25 cellular contexts compared by ENCODE assay signal in genomic region chr3:55369491-55369890, GRCh38.
"Had no signal": no experiment of that assay in that cellular context is flagged by ENCODE, and none has a peak within 500 bp of the region (broad histone marks: within the 10 kb centered on the region; RNA-seq: fewer than 3 reads in every experiment).

No MANE protein-coding gene starts in this region.

- H3K4me1 ChIP-seq: gastrocnemius medialis, testis had no signal

- H3K36me3 Mint-ChIP-seq: activated naive CD8-positive, alpha-beta T cell; mesothelial cell of epicardium; naive thymus-derived CD4-positive, alpha-beta T cell; WTC11 had no signal

- ATAC-seq: activated T-cell treated with anti-CD3 and anti-CD28 coated beads, Interleukin-2, amount 50 U/mL, for 72 hours; gastrocnemius medialis; left cardiac atrium; naive thymus-derived CD4-positive, alpha-beta T cell; right cardiac atrium; stimulated activated naive CD8-positive, alpha-beta T cell treated with anti-CD3 and anti-CD28 coated beads, Interleukin-15, Interleukin-2, amounts not matched to agents 100 U/mL and 50 U/mL, for 24 hours; T-helper 17 cell; WTC11 had no signal

- H3K27me3 ChIP-seq: gastrocnemius medialis, testis had no signal

- H3K4me1 Mint-ChIP-seq: central memory CD8-positive, alpha-beta T cell; naive thymus-derived CD4-positive, alpha-beta T cell; neural crest cell; T-helper 17 cell; WTC11 had no signal

- H3K9me3 ChIP-seq: gastrocnemius medialis, testis had no signal

- H3K36me3 ChIP-seq: gastrocnemius medialis had no signal

- H3K27me3 Mint-ChIP-seq: activated naive CD8-positive, alpha-beta T cell; central memory CD8-positive, alpha-beta T cell; dendritic cell treated with granulocyte-macrophage colony-stimulating factor and Interleukin-4, amounts not matched to agents 40 ng/mL and 50 ng/mL, for 4 days; naive thymus-derived CD4-positive, alpha-beta T cell; T-helper 17 cell had no signal

- DNase-seq: activated CD4-positive, alpha-beta T cell treated with anti-CD3 and anti-CD28 coated beads, Interleukin-2, amount 50 U/mL, for 4 hours; activated naive CD4-positive, alpha-beta T cell treated with Interleukin-2 at 50 U/mL for 16 hours; activated T-cell treated with anti-CD3 and anti-CD28 coated beads for 4 hours; activated T-cell treated with anti-CD3 and anti-CD28 coated beads, Interleukin-2, amount 50 U/mL, for 72 hours; anterior cingulate cortex; effector CD4-positive, alpha-beta T cell; gastrocnemius medialis; head of caudate nucleus; hippocampal formation; left cardiac atrium; mammary epithelial cell; naive thymus-derived CD4-positive, alpha-beta T cell; occipital lobe; right cardiac atrium; stimulated activated CD4-positive, alpha-beta T cell treated with anti-CD3 and anti-CD28 coated beads, Interleukin-2, amount 100 ng/mL, for 48 hours; stimulated activated naive CD8-positive, alpha-beta T cell treated with anti-CD3 and anti-CD28 coated beads, Interleukin-15, Interleukin-2, amounts not matched to agents 100 U/mL and 50 U/mL, for 24 hours; T-helper 17 cell; testis had no signal

- H3K27ac ChIP-seq: epithelial cell of prostate, gastrocnemius medialis, testis had no signal

- H3K9me3 Mint-ChIP-seq: dendritic cell treated with granulocyte-macrophage colony-stimulating factor and Interleukin-4, amounts not matched to agents 40 ng/mL and 50 ng/mL, for 4 days; WTC11 had no signal

- H3K4me3 Mint-ChIP-seq: activated naive CD8-positive, alpha-beta T cell; activated T-cell treated with anti-CD3 and anti-CD28 coated beads, Interleukin-2, amount 50 U/mL, for 72 hours; central memory CD8-positive, alpha-beta T cell; dendritic cell treated with granulocyte-macrophage colony-stimulating factor and Interleukin-4, amounts not matched to agents 40 ng/mL and 50 ng/mL, for 4 days; mesothelial cell of epicardium; naive thymus-derived CD4-positive, alpha-beta T cell; neural crest cell; T-helper 17 cell; WTC11 had no signal

- H3K27ac Mint-ChIP-seq: activated naive CD8-positive, alpha-beta T cell; activated T-cell treated with anti-CD3 and anti-CD28 coated beads, Interleukin-2, amount 50 U/mL, for 72 hours; dendritic cell treated with granulocyte-macrophage colony-stimulating factor and Interleukin-4, amounts not matched to agents 40 ng/mL and 50 ng/mL, for 4 days; naive thymus-derived CD4-positive, alpha-beta T cell; T-helper 17 cell; WTC11 had no signal

- H3K4me3 ChIP-seq: gastrocnemius medialis, testis had no signal
